Comparison of ENCODE assay signal across 19 cellular contexts in genomic region chr15:70907784-70908471, GRCh38. TPM values are rescaled to one million over a fixed set of nuclear protein-coding genes. Genes with fewer than 3 reads are reported as not detected.
DNase-seq lines count a peak whose midpoint lies in the region; ATAC-seq, FAIRE-seq and TF ChIP-seq lines count a peak whose summit lies in the region.
"Had no signal": no experiment of that assay in that cellular context is flagged by ENCODE, and none has a peak within 500 bp of the region (broad histone marks: within the 10 kb centered on the region; RNA-seq: fewer than 3 reads in every experiment).

No MANE protein-coding gene starts in this region.

- peaks cover 8% of the 10 kb centered on the region for H3K4me1 ChIP-seq in foreskin keratinocyte
- no peaks in the 10 kb centered on the region for H3K4me1 ChIP-seq in naive thymus-derived CD4-positive, alpha-beta T cell (ENCODE audit: control insufficient read depth in 2 of 2, insufficient read depth in 2 of 2, low read length in 2 of 2)
- H3K4me1 ChIP-seq: Caco-2, left lung had no signal

- peaks cover 12% of the 10 kb centered on the region for H3K27me3 Mint-ChIP-seq in activated CD8-positive, alpha-beta T cell treated with anti-CD3 and anti-CD28 coated beads for 36 hours
- H3K27me3 Mint-ChIP-seq in activated CD8-positive, alpha-beta T cell treated with anti-CD3 and anti-CD28 coated beads, Interleukin-2, amount 10 ng/mL, durations not matched to agents 7 days and 5 days (ENCODE audit: low read depth): peaks cover 9% of the 10 kb centered on the region
- H3K27me3 Mint-ChIP-seq in naive thymus-derived CD4-positive, alpha-beta T cell: peaks cover 5 to 38% (median 21%) of the 10 kb centered on the region in 5 donors

- DNase-seq in activated CD8-positive, alpha-beta T cell treated with anti-CD3 and anti-CD28 coated beads for 36 hours: no peak
- DNase-seq in activated CD8-positive, alpha-beta T cell treated with anti-CD3 and anti-CD28 coated beads, Interleukin-2, amount 10 ng/mL, durations not matched to agents 7 days and 5 days: no peak
- DNase-seq in RWPE1 (ENCODE audit: low spot score): no peak
- DNase-seq in foreskin keratinocyte: no peak
- DNase-seq in urothelium cell line (ENCODE audit: low spot score): no peak
- DNase-seq in cerebellar nuclear complex (lab: John Stamatoyannopoulos, UW): no peak
- DNase-seq in activated effector memory CD4-positive, alpha-beta T cell treated with anti-CD3 and anti-CD28 coated beads, Interleukin-2, amount 50 U/mL, for 16 hours: no peak
- DNase-seq in naive thymus-derived CD4-positive, alpha-beta T cell: no peak
- DNase-seq: activated B cell treated with CpG ODN at 0.5 μM for 24 hours; activated CD8-positive, alpha-beta memory T cell treated with anti-CD3 and anti-CD28 coated beads, Interleukin-2, amount 50 U/mL, for 4 hours; activated naive CD8-positive, alpha-beta T cell treated with anti-CD3 and anti-CD28 coated beads, Interleukin-2, amount 10 ng/mL, durations not matched to agents 7 days and 5 days; Caco-2; left lung; NCI-H1417 treated with DMSO at 0.1 percent for 48 hours; stimulated activated naive CD8-positive, alpha-beta T cell treated with anti-CD3 and anti-CD28 coated beads, Interleukin-15, amount 100 ng/mL, for 72 hours had no signal

- H3K27ac Mint-ChIP-seq in activated CD8-positive, alpha-beta T cell treated with anti-CD3 and anti-CD28 coated beads for 36 hours: no peak overlapping the region
- H3K27ac Mint-ChIP-seq in activated CD8-positive, alpha-beta T cell treated with anti-CD3 and anti-CD28 coated beads, Interleukin-2, amount 10 ng/mL, durations not matched to agents 7 days and 5 days: no peak overlapping the region
- H3K27ac Mint-ChIP-seq in naive thymus-derived CD4-positive, alpha-beta T cell: no peak overlapping the region
- H3K27ac Mint-ChIP-seq: activated B cell treated with CpG ODN at 0.5 μM for 24 hours; activated naive CD8-positive, alpha-beta T cell treated with anti-CD3 and anti-CD28 coated beads, Interleukin-2, amount 10 ng/mL, durations not matched to agents 7 days and 5 days; natural killer cell treated with Interleukin-12 subunit alpha and Interleukin-12 subunit beta and Interleukin-15 and Interleukin-18, amount 100 ng/mL, for 72 hours; stimulated activated naive CD8-positive, alpha-beta T cell treated with anti-CD3 and anti-CD28 coated beads, Interleukin-15, amount 100 ng/mL, for 72 hours had no signal

- no peak for ATAC-seq in activated CD8-positive, alpha-beta T cell treated with anti-CD3 and anti-CD28 coated beads for 36 hours
- no peak for ATAC-seq in activated CD8-positive, alpha-beta T cell treated with anti-CD3 and anti-CD28 coated beads, Interleukin-2, amount 10 ng/mL, durations not matched to agents 7 days and 5 days
- no peak for ATAC-seq in foreskin keratinocyte
- ATAC-seq in naive thymus-derived CD4-positive, alpha-beta T cell: no peak
- ATAC-seq: left lung; natural killer cell treated with Interleukin-12 subunit alpha and Interleukin-12 subunit beta and Interleukin-15 and Interleukin-18, amount 100 ng/mL, for 72 hours; stimulated activated naive CD8-positive, alpha-beta T cell treated with anti-CD3 and anti-CD28 coated beads, Interleukin-15, amount 100 ng/mL, for 72 hours had no signal

- CTCF ChIA-PET in activated CD8-positive, alpha-beta T cell treated with anti-CD3 and anti-CD28 coated beads for 36 hours (lab: Charles Lee): interaction anchor here (1.4 kb wide), 1 partner anchor 8 kb away, joined by 3 read pairs; no protein-coding TSS in a partner anchor
- CTCF ChIA-PET in activated CD8-positive, alpha-beta T cell treated with anti-CD3 and anti-CD28 coated beads, Interleukin-2, amount 10 ng/mL, durations not matched to agents 7 days and 5 days (lab: Charles Lee): interaction anchor here (1.6 kb wide), 2 partner anchors 57 to 186 kb away, joined by 3 read pairs; no protein-coding TSS in a partner anchor
- CTCF ChIA-PET in RWPE1 (lab: Yijun Ruan, JAX): no interaction called here
- CTCF ChIA-PET in naive thymus-derived CD4-positive, alpha-beta T cell (lab: Charles Lee): no interaction called here

- no peak overlapping the region for H3K4me3 ChIP-seq in naive thymus-derived CD4-positive, alpha-beta T cell (ENCODE audit: low read length)
- H3K4me3 ChIP-seq: hepatocyte, left lung had no signal

- H3K36me3 Mint-ChIP-seq in activated CD8-positive, alpha-beta T cell treated with anti-CD3 and anti-CD28 coated beads for 36 hours (ENCODE audit: low read depth): no peaks in the 10 kb centered on the region
- peaks cover 5% of the 10 kb centered on the region for H3K36me3 Mint-ChIP-seq in activated CD8-positive, alpha-beta T cell treated with anti-CD3 and anti-CD28 coated beads, Interleukin-2, amount 10 ng/mL, durations not matched to agents 7 days and 5 days (ENCODE audit: low read depth)
- H3K36me3 Mint-ChIP-seq in naive thymus-derived CD4-positive, alpha-beta T cell: peaks cover 0 to 14% (median 4%) of the 10 kb centered on the region in 5 donors

- H3K36me3 ChIP-seq in naive thymus-derived CD4-positive, alpha-beta T cell (ENCODE audit: control insufficient read depth in 2 of 3, insufficient read depth in 3 of 3, low read length in 3 of 3): no peaks in the 10 kb centered on the region

- no peak overlapping the region for H3K4me3 Mint-ChIP-seq in activated CD8-positive, alpha-beta T cell treated with anti-CD3 and anti-CD28 coated beads for 36 hours
- H3K4me3 Mint-ChIP-seq in activated CD8-positive, alpha-beta T cell treated with anti-CD3 and anti-CD28 coated beads, Interleukin-2, amount 10 ng/mL, durations not matched to agents 7 days and 5 days: no peak overlapping the region
- no peak overlapping the region for H3K4me3 Mint-ChIP-seq in naive thymus-derived CD4-positive, alpha-beta T cell
- H3K4me3 Mint-ChIP-seq: activated B cell treated with CpG ODN at 0.5 μM for 24 hours; activated naive CD8-positive, alpha-beta T cell treated with anti-CD3 and anti-CD28 coated beads, Interleukin-2, amount 10 ng/mL, durations not matched to agents 7 days and 5 days; central memory CD8-positive, alpha-beta T cell; natural killer cell treated with Interleukin-12 subunit alpha and Interleukin-12 subunit beta and Interleukin-15 and Interleukin-18, amount 100 ng/mL, for 72 hours; stimulated activated naive CD8-positive, alpha-beta T cell treated with anti-CD3 and anti-CD28 coated beads, Interleukin-15, amount 100 ng/mL, for 72 hours had no signal

- POLR2A ChIA-PET in activated CD8-positive, alpha-beta T cell treated with anti-CD3 and anti-CD28 coated beads for 36 hours (lab: Charles Lee): no interaction called here
- POLR2A ChIA-PET in activated CD8-positive, alpha-beta T cell treated with anti-CD3 and anti-CD28 coated beads, Interleukin-2, amount 10 ng/mL, durations not matched to agents 7 days and 5 days (lab: Charles Lee): no interaction called here
- POLR2A ChIA-PET in RWPE1 (lab: Yijun Ruan, JAX; ENCODE audit: low non-redundant PET): no interaction called here
- POLR2A ChIA-PET in naive thymus-derived CD4-positive, alpha-beta T cell (lab: Charles Lee): no interaction called here

- peak; percentile 92 for FAIRE-seq in urothelium cell line (lab: Jason Lieb, UNC)
- FAIRE-seq: endothelial cell of umbilical vein had no signal

- H3K4me1 Mint-ChIP-seq in activated CD8-positive, alpha-beta T cell treated with anti-CD3 and anti-CD28 coated beads for 36 hours (ENCODE audit: low read depth): no peaks in the 10 kb centered on the region
- H3K4me1 Mint-ChIP-seq in activated CD8-positive, alpha-beta T cell treated with anti-CD3 and anti-CD28 coated beads, Interleukin-2, amount 10 ng/mL, durations not matched to agents 7 days and 5 days (ENCODE audit: low read depth): no peaks in the 10 kb centered on the region
- no peaks in the 10 kb centered on the region for H3K4me1 Mint-ChIP-seq in naive thymus-derived CD4-positive, alpha-beta T cell
- H3K4me1 Mint-ChIP-seq: activated B cell treated with CpG ODN at 0.5 μM for 24 hours; activated naive CD8-positive, alpha-beta T cell treated with anti-CD3 and anti-CD28 coated beads, Interleukin-2, amount 10 ng/mL, durations not matched to agents 7 days and 5 days; central memory CD8-positive, alpha-beta T cell; stimulated activated naive CD8-positive, alpha-beta T cell treated with anti-CD3 and anti-CD28 coated beads, Interleukin-15, amount 100 ng/mL, for 72 hours had no signal

- H3K27ac ChIP-seq in RWPE1 (no peak overlapping the region), foreskin keratinocyte (no peak overlapping the region)
- H3K27ac ChIP-seq in naive thymus-derived CD4-positive, alpha-beta T cell (ENCODE audit: low read depth, low read length): no peak overlapping the region
- H3K27ac ChIP-seq: hepatocyte, left lung had no signal

- peaks cover 0 to 11% (median 0%) of the 10 kb centered on the region in 3 experiments for H3K9me3 ChIP-seq in naive thymus-derived CD4-positive, alpha-beta T cell (ENCODE audit: control insufficient read depth in 2 of 3, low read length in 3 of 3)

- H3K27me3 ChIP-seq in foreskin keratinocyte: no peaks in the 10 kb centered on the region
- no peaks in the 10 kb centered on the region for H3K27me3 ChIP-seq in naive thymus-derived CD4-positive, alpha-beta T cell (ENCODE audit: control insufficient read depth in 2 of 2, insufficient read depth in 2 of 2, low read length in 2 of 2)
- H3K27me3 ChIP-seq: hepatocyte, left lung had no signal

- peaks cover 15% of the 10 kb centered on the region for H3K9me3 Mint-ChIP-seq in activated CD8-positive, alpha-beta T cell treated with anti-CD3 and anti-CD28 coated beads for 36 hours
- peaks cover 9% of the 10 kb centered on the region for H3K9me3 Mint-ChIP-seq in activated CD8-positive, alpha-beta T cell treated with anti-CD3 and anti-CD28 coated beads, Interleukin-2, amount 10 ng/mL, durations not matched to agents 7 days and 5 days (ENCODE audit: insufficient read depth)
- H3K9me3 Mint-ChIP-seq in naive thymus-derived CD4-positive, alpha-beta T cell: peaks cover 4 to 27% (median 12%) of the 10 kb centered on the region in 11 donors

- intact Hi-C loops in activated CD8-positive, alpha-beta T cell treated with anti-CD3 and anti-CD28 coated beads for 36 hours (cut with micrococcal nuclease): no loop called here
- intact Hi-C loops in naive thymus-derived CD4-positive, alpha-beta T cell (cut with micrococcal nuclease): no loop called here

- peak; percentile 63 for TF ChIP-seq CTCF in activated CD8-positive, alpha-beta T cell treated with anti-CD3 and anti-CD28 coated beads for 36 hours (IDR thresholded peaks at IDR 0.05)
- TF ChIP-seq CTCF in RWPE1 (conservative IDR thresholded peaks at IDR 0.05; ENCODE audit: low read depth) (peak; percentile 13; the same call in 1 of the 2 replicates), foreskin keratinocyte (conservative IDR thresholded peaks at IDR 0.05) (peak; percentile 20)

RNA-seq across cellular contexts. Expression of gene LRRC49, which starts 15.3 kb away (rescaled TPM):
- total RNA-seq in activated CD8-positive, alpha-beta T cell treated with anti-CD3 and anti-CD28 coated beads for 36 hours: not detected
- not detected for total RNA-seq in activated CD8-positive, alpha-beta T cell treated with anti-CD3 and anti-CD28 coated beads, Interleukin-2, amount 10 ng/mL, durations not matched to agents 7 days and 5 days
- total RNA-seq in foreskin keratinocyte: 11.0 and 11.8 TPM in 2 replicates
- 7.9 and 8.6 TPM in 2 replicates for polyA plus RNA-seq in foreskin keratinocyte
- total RNA-seq in naive thymus-derived CD4-positive, alpha-beta T cell: not detected
- polyA plus RNA-seq in naive thymus-derived CD4-positive, alpha-beta T cell: not detected
- total RNA-seq: activated naive CD8-positive, alpha-beta T cell treated with anti-CD3 and anti-CD28 coated beads, Interleukin-2, amount 10 ng/mL, durations not matched to agents 7 days and 5 days had no signal

RNA-seq across cellular contexts. Expression of gene THAP10, which starts 15.7 kb away (rescaled TPM):
- not detected for total RNA-seq in activated CD8-positive, alpha-beta T cell treated with anti-CD3 and anti-CD28 coated beads for 36 hours
- not detected for total RNA-seq in activated CD8-positive, alpha-beta T cell treated with anti-CD3 and anti-CD28 coated beads, Interleukin-2, amount 10 ng/mL, durations not matched to agents 7 days and 5 days
- total RNA-seq in foreskin keratinocyte: 3.1 and 3.7 TPM in 2 replicates
- polyA plus RNA-seq in foreskin keratinocyte: 2.0 and 2.8 TPM in 2 replicates
- under 1 TPM in 1 of 5 experiments, not detected in 4; 0.24 TPM for total RNA-seq in naive thymus-derived CD4-positive, alpha-beta T cell
- not detected for polyA plus RNA-seq in naive thymus-derived CD4-positive, alpha-beta T cell
- total RNA-seq: activated naive CD8-positive, alpha-beta T cell treated with anti-CD3 and anti-CD28 coated beads, Interleukin-2, amount 10 ng/mL, durations not matched to agents 7 days and 5 days had no signal

RNA-seq across cellular contexts. Expression of gene LARP6, which starts 54.0 kb away (rescaled TPM):
- total RNA-seq in activated CD8-positive, alpha-beta T cell treated with anti-CD3 and anti-CD28 coated beads for 36 hours: under 1 TPM; 0.36 to 0.41 TPM
- not detected for total RNA-seq in activated CD8-positive, alpha-beta T cell treated with anti-CD3 and anti-CD28 coated beads, Interleukin-2, amount 10 ng/mL, durations not matched to agents 7 days and 5 days
- 29.3 and 39.6 TPM in 2 replicates for total RNA-seq in foreskin keratinocyte
- polyA plus RNA-seq in foreskin keratinocyte: 30.7 and 44.9 TPM in 2 replicates
- total RNA-seq in naive thymus-derived CD4-positive, alpha-beta T cell: under 1 TPM in 1 of 5 experiments, not detected in 4; 0.50 TPM
- polyA plus RNA-seq in naive thymus-derived CD4-positive, alpha-beta T cell: under 1 TPM; 0.09 to 0.10 TPM
- total RNA-seq: activated B cell treated with CpG ODN at 0.5 μM for 24 hours; activated naive CD8-positive, alpha-beta T cell treated with anti-CD3 and anti-CD28 coated beads, Interleukin-2, amount 10 ng/mL, durations not matched to agents 7 days and 5 days; natural killer cell treated with Interleukin-12 subunit alpha and Interleukin-12 subunit beta and Interleukin-15 and Interleukin-18, amount 100 ng/mL, for 72 hours had no signal

Comparison
In these comparisons a context has a peak if more than half of its experiments do, and no peak if none do; other contexts are left out.
1. CTCF ChIP-seq: peak in every context shown above with its lines; median percentile 63 in activated CD8-positive, alpha-beta T cell treated with anti-CD3 and anti-CD28 coated beads for 36 hours; 20 in foreskin keratinocyte; 13 in RWPE1.
2. RNA of gene LARP6, which starts 54.0 kb away (total RNA-seq): 29.3 to 39.6 TPM in foreskin keratinocyte; 0.36 to 0.41 TPM in activated CD8-positive, alpha-beta T cell treated with anti-CD3 and anti-CD28 coated beads for 36 hours, 0.50 TPM in naive thymus-derived CD4-positive, alpha-beta T cell and not detected in activated CD8-positive, alpha-beta T cell treated with anti-CD3 and anti-CD28 coated beads, Interleukin-2, amount 10 ng/mL, durations not matched to agents 7 days and 5 days; every median in the first group is over 10 times any median in the second.
3. CTCF ChIA-PET loops: an anchor here in activated CD8-positive, alpha-beta T cell treated with anti-CD3 and anti-CD28 coated beads for 36 hours (1.4 kb wide) and activated CD8-positive, alpha-beta T cell treated with anti-CD3 and anti-CD28 coated beads, Interleukin-2, amount 10 ng/mL, durations not matched to agents 7 days and 5 days (1.6 kb wide); none called in RWPE1 and naive thymus-derived CD4-positive, alpha-beta T cell.